26 cellular contexts compared by ENCODE assay signal in genomic region chr12:53849113-53849512, GRCh38.
"Had no signal": no experiment of that assay in that cellular context is flagged by ENCODE, and none has a peak within 500 bp of the region (broad histone marks: within the 10 kb centered on the region; RNA-seq: fewer than 3 reads in every experiment).

No MANE protein-coding gene starts in this region.

- H3K4me1 ChIP-seq: stomach, testis, thyroid gland, tibial nerve, transverse colon, upper lobe of left lung, upper lobe of right lung, uterus, vagina had no signal

- H3K36me3 ChIP-seq: stomach, suprapubic skin, thoracic aorta, thyroid gland, tibial artery, tibial nerve, transverse colon, upper lobe of left lung, upper lobe of right lung, uterus, vagina had no signal

- H3K27ac ChIP-seq: stomach, suprapubic skin, testis, thoracic aorta, thyroid gland, tibial artery, tibial nerve, transverse colon, upper lobe of left lung, upper lobe of right lung, uterus, vagina had no signal

- H3K27me3 ChIP-seq: testis, thyroid gland, upper lobe of left lung, uterus, vagina had no signal

- H3K9me3 ChIP-seq: stomach, suprapubic skin, testis, thoracic aorta, thyroid gland, tibial artery, tibial nerve, transverse colon, upper lobe of left lung, upper lobe of right lung, uterus, vagina had no signal

- H3K4me3 ChIP-seq: stomach, suprapubic skin, testis, thoracic aorta, thyroid gland, tibial artery, tibial nerve, transverse colon, upper lobe of left lung, upper lobe of right lung, uterus, vagina had no signal

- DNase-seq: stimulated activated CD4-positive, alpha-beta T cell treated with anti-CD3 and anti-CD28 coated beads, Interleukin-2, amount 100 ng/mL, for 48 hours; stimulated activated CD4-positive, alpha-beta T cell treated with anti-CD3 and anti-CD28 coated beads, Interleukin-4, amount 100 ng/mL, for 1 hour; stimulated activated CD4-positive, alpha-beta T cell treated with anti-CD3 and anti-CD28 coated beads, Interleukin-4, amount 100 ng/mL, for 24 hours; stimulated activated CD4-positive, alpha-beta T cell treated with anti-CD3 and anti-CD28 coated beads, Interleukin-4, amount 100 ng/mL, for 4 hours; stimulated activated CD8-positive, alpha-beta memory T cell treated with anti-CD3 and anti-CD28 coated beads, Interleukin-4, amount 100 ng/mL, for 48 hours; stimulated activated naive B cell treated with anti-CD40 and anti-IgM and Interleukin-4, amounts not matched to agents 10 μg/mL and 1 μg/mL and 100 μg/mL, for 72 hours; stimulated activated naive CD4-positive, alpha-beta T cell; stimulated activated naive CD4-positive, alpha-beta T cell treated with Interleukin-2 at 50 U/mL for 16 hours; stimulated activated naive CD8-positive, alpha-beta T cell treated with anti-CD3 and anti-CD28 coated beads, Interleukin-15, amount 100 ng/mL, for 72 hours; stimulated activated naive CD8-positive, alpha-beta T cell treated with anti-CD3 and anti-CD28 coated beads, Interleukin-15, Interleukin-2, amounts not matched to agents 100 U/mL and 50 U/mL, for 24 hours; stomach; substantia nigra; testis; thyroid gland; tibial artery; transverse colon; trophoblast cell; upper lobe of left lung; upper lobe of right lung; uterus had no signal

- ATAC-seq: stimulated activated effector memory CD8-positive, alpha-beta T cell treated with anti-CD3 and anti-CD28 coated beads, Interleukin-12 subunit alpha, Interleukin-12 subunit beta, amount 100 ng/mL, for 72 hours; stimulated activated memory B cell treated with anti-CD40 and anti-IgM and Interleukin-4, amounts not matched to agents 10 μg/mL and 1 μg/mL and 100 μg/mL, for 72 hours; stimulated activated naive B cell treated with anti-CD40 and anti-IgM and Interleukin-4, amounts not matched to agents 10 μg/mL and 1 μg/mL and 100 μg/mL, for 72 hours; stimulated activated naive CD8-positive, alpha-beta T cell treated with anti-CD3 and anti-CD28 coated beads, Interleukin-15, amount 100 ng/mL, for 72 hours; stimulated activated naive CD8-positive, alpha-beta T cell treated with anti-CD3 and anti-CD28 coated beads, Interleukin-15, Interleukin-2, amounts not matched to agents 100 U/mL and 50 U/mL, for 24 hours; upper lobe of right lung had no signal
